ENCODE assay signal across 17 cellular contexts in the genomic region with DNA sequence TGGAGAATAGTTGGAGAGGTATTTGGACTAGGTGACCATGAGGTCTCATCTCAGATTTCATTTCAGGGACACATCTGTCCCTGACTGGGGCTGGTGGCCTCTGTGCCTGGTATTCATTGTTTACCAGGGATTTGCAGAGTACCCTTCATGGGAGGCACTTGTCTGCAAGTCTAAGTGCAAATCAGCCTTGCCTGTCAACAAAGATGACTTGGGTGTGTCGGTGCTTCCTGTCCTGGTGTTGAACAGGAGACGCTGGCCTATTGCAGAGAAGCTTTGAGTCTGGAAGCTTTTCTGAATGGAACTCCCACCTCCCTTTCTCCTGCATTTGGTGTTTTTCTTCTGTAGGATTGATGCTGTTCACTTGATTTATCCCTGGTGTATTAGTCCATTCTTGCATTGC.
DNase-seq lines count a peak whose midpoint lies in the region; ATAC-seq, FAIRE-seq and TF ChIP-seq lines count a peak whose summit lies in the region.
"Had no signal": no experiment of that assay in that cellular context is flagged by ENCODE, and none has a peak within 500 bp of the region (broad histone marks: within the 10 kb centered on the region; RNA-seq: fewer than 3 reads in every experiment).

No MANE protein-coding gene starts in this region.

- peaks cover 0 to 66% (median 10%) of the 10 kb centered on the region in 3 donors for H3K36me3 Mint-ChIP-seq in CD8-positive, alpha-beta memory T cell

- peaks cover 6% of the 10 kb centered on the region for H3K4me1 ChIP-seq in CD8-positive, alpha-beta memory T cell (ENCODE audit: insufficient read depth, low read length)
- H3K4me1 ChIP-seq: SJCRH30 had no signal

- CTCF ChIA-PET in CD8-positive, alpha-beta memory T cell (lab: Charles Lee): no interaction called here

- no peak overlapping the region for H3K4me3 ChIP-seq in bronchial epithelial cell (ENCODE audit: low read depth, low read length)
- no peak overlapping the region for H3K4me3 ChIP-seq in CD8-positive, alpha-beta memory T cell (ENCODE audit: low read length)
- H3K4me3 ChIP-seq: GM23338, SJCRH30, thoracic aorta had no signal

- H3K27ac Mint-ChIP-seq in CD8-positive, alpha-beta memory T cell: peak overlapping the region in 4 of 8 donors; percentile 42 to 90 (median 64)

- peak; percentile 91 for FAIRE-seq in bronchial epithelial cell (lab: Jason Lieb, UNC)

- H3K9me3 Mint-ChIP-seq in CD8-positive, alpha-beta memory T cell: no peaks in the 10 kb centered on the region
- H3K9me3 Mint-ChIP-seq: GM23338 had no signal

- no peaks in the 10 kb centered on the region for H3K9me3 ChIP-seq in CD8-positive, alpha-beta memory T cell (ENCODE audit: low read length)
- H3K9me3 ChIP-seq: SJCRH30, thoracic aorta had no signal

- H3K27ac ChIP-seq in CD8-positive, alpha-beta memory T cell (ENCODE audit: low read depth, low read length): no peak overlapping the region
- H3K27ac ChIP-seq: SJCRH30, thoracic aorta had no signal

- peaks cover 16 to 24% (median 17%) of the 10 kb centered on the region in 3 donors for H3K4me1 Mint-ChIP-seq in CD8-positive, alpha-beta memory T cell
- H3K4me1 Mint-ChIP-seq: GM23338 had no signal

- H3K4me3 Mint-ChIP-seq in CD8-positive, alpha-beta memory T cell: no peak overlapping the region
- H3K4me3 Mint-ChIP-seq: GM23338 had no signal

- no peaks in the 10 kb centered on the region for H3K27me3 ChIP-seq in bronchial epithelial cell (ENCODE audit: control insufficient read depth, insufficient read depth, low read length)
- H3K27me3 ChIP-seq in CD8-positive, alpha-beta memory T cell (ENCODE audit: insufficient read depth, low read length, poor library complexity, severe bottlenecking): no peaks in the 10 kb centered on the region
- H3K27me3 ChIP-seq: SJCRH30 had no signal

- no peaks in the 10 kb centered on the region for H3K27me3 Mint-ChIP-seq in CD8-positive, alpha-beta memory T cell

- TF ChIP-seq CTCF in bronchial epithelial cell (IDR thresholded peaks at IDR 0.05; ENCODE audit: insufficient read depth, low read length, severe bottlenecking): no peak

- POLR2A ChIA-PET in CD8-positive, alpha-beta memory T cell (lab: Charles Lee): no interaction called here

- peak; percentile 33 for DNase-seq in activated effector memory CD4-positive, alpha-beta T cell treated with anti-CD3 and anti-CD28 coated beads, Interleukin-2, amount 50 U/mL, for 16 hours
- DNase-seq in activated effector memory CD4-positive, alpha-beta T cell treated with Interleukin-2 at 50 U/mL for 16 hours: no peak
- DNase-seq in NCI-H2029 (lab: John Stamatoyannopoulos, UW) (peak; percentile 64), bronchial epithelial cell (ENCODE audit: low read depth) (no peak), NCI-H128 (lab: John Stamatoyannopoulos, UW; ENCODE audit: unreplicated experiment) (no peak)
- peak; percentile 18 for DNase-seq in stimulated activated CD8-positive, alpha-beta memory T cell treated with anti-CD3 and anti-CD28 coated beads, Interleukin-4, amount 100 ng/mL, for 48 hours
- DNase-seq in CD8-positive, alpha-beta memory T cell: no peak
- DNase-seq: central memory CD4-positive, alpha-beta T cell; effector memory CD4-positive, alpha-beta T cell; GF-D8; hypothalamus; kidney glomerular epithelial cell; NCI-H146; SJCRH30 had no signal

- ATAC-seq in HG03571 (IDR thresholded peaks at IDR 0.05; ENCODE audit: unreplicated experiment): no peak
- ATAC-seq: GM23338 had no signal

- H3K36me3 ChIP-seq in bronchial epithelial cell (ENCODE audit: control insufficient read depth, insufficient read depth, low read length): peaks cover 17% of the 10 kb centered on the region
- H3K36me3 ChIP-seq in CD8-positive, alpha-beta memory T cell (ENCODE audit: insufficient read depth, low read length): peaks cover 24% of the 10 kb centered on the region

Comparison
In these comparisons a context has a peak if more than half of its experiments do, and no peak if none do; other contexts are left out.
1. DNase-seq: peak in activated effector memory CD4-positive, alpha-beta T cell treated with anti-CD3 and anti-CD28 coated beads, Interleukin-2, amount 50 U/mL, for 16 hours (single experiment), NCI-H2029 (single experiment) and stimulated activated CD8-positive, alpha-beta memory T cell treated with anti-CD3 and anti-CD28 coated beads, Interleukin-4, amount 100 ng/mL, for 48 hours (single experiment); none in activated effector memory CD4-positive, alpha-beta T cell treated with Interleukin-2 at 50 U/mL for 16 hours (single experiment), bronchial epithelial cell (single experiment), CD8-positive, alpha-beta memory T cell (0 of 5) and NCI-H128 (single experiment).